Comparison of ENCODE assay signal across 13 cellular contexts in genomic region chr2:12282780-12283695, GRCh38.
DNase-seq lines count a peak whose midpoint lies in the region; ATAC-seq and TF ChIP-seq lines count a peak whose summit lies in the region.
"Had no signal": no experiment of that assay in that cellular context is flagged by ENCODE, and none has a peak within 500 bp of the region (broad histone marks: within the 10 kb centered on the region; RNA-seq: fewer than 3 reads in every experiment).

No MANE protein-coding gene starts in this region.

- no peak for TF ChIP-seq POLR2A in GM18505 (IDR thresholded peaks at IDR 0.05; ENCODE audit: borderline replicate concordance, extremely low read depth, insufficient read depth, insufficient read length)

- peak; percentile 77 for ATAC-seq in GM18505 (IDR thresholded peaks at IDR 0.05; ENCODE audit: unreplicated experiment)
- peak; percentile 78 for ATAC-seq in GM21367 (IDR thresholded peaks at IDR 0.05; ENCODE audit: unreplicated experiment)
- peak; percentile 66 for ATAC-seq in HG02973 (IDR thresholded peaks at IDR 0.05; ENCODE audit: unreplicated experiment)
- peak; percentile 83 for ATAC-seq in HG03571 (IDR thresholded peaks at IDR 0.05; ENCODE audit: unreplicated experiment)
- ATAC-seq in stimulated activated naive CD8-positive, alpha-beta T cell treated with anti-CD3 and anti-CD28 coated beads, Interleukin-15, Interleukin-2, amounts not matched to agents 100 U/mL and 50 U/mL, for 24 hours = no peak
- ATAC-seq: activated T-cell treated with anti-CD3 and anti-CD28 coated beads, Interleukin-2, amount 50 U/mL, for 4 hours; effector memory CD8-positive, alpha-beta T cell; upper lobe of right lung had no signal

- DNase-seq in GM19240 (ENCODE audit: insufficient read length, low spot score) (no peak), amniotic stem cell (lab: John Stamatoyannopoulos, UW) (no peak), kidney tubule cell (ENCODE audit: low spot score) (no peak)
- no peak for DNase-seq in stimulated activated naive CD8-positive, alpha-beta T cell treated with anti-CD3 and anti-CD28 coated beads, Interleukin-15, Interleukin-2, amounts not matched to agents 100 U/mL and 50 U/mL, for 24 hours
- DNase-seq: activated T-cell treated with anti-CD3 and anti-CD28 coated beads, Interleukin-2, amount 50 U/mL, for 4 hours; effector memory CD8-positive, alpha-beta T cell; left ventricle myocardium inferior; NCI-H345; upper lobe of right lung had no signal
